ENCODE assay signal across 21 cellular contexts in the genomic region with DNA sequence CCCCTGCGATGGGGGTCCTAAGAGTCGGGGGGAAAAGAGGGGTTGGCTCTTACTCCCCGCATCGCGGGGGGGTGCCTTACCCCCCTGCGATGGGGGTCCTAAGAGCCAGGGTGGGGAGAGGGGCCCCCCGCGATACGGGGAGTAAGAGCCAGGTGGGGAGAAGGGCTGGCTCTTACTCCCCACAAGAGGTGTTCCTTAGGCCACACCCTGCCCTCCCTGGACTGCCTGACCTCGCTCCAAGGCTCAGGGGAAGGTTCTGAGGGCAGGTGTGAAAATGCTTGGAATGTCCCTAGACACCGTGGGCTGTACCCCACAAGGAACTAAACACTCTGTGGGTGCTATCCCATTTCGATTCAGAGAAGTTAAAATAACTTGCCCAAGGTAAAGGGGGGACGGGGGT. TPM values are rescaled to one million over a fixed set of nuclear protein-coding genes. Genes with fewer than 3 reads are reported as not detected.
DNase-seq lines count a peak whose midpoint lies in the region; ATAC-seq, FAIRE-seq and TF ChIP-seq lines count a peak whose summit lies in the region.
"Had no signal": no experiment of that assay in that cellular context is flagged by ENCODE, and none has a peak within 500 bp of the region (broad histone marks: within the 10 kb centered on the region; RNA-seq: fewer than 3 reads in every experiment).

No MANE protein-coding gene starts in this region.

- H3K9me1 ChIP-seq in K562 (ENCODE audit: control insufficient read depth, insufficient read depth, low read length) = no peaks in the 10 kb centered on the region

- H3K27ac Mint-ChIP-seq in GM23338 = no peak overlapping the region
- no peak overlapping the region for H3K27ac Mint-ChIP-seq in activated T-helper 1 cell treated with anti-CD3 and anti-CD28 coated beads, Interleukin-12 subunit alpha, Interleukin-12 subunit beta, Interleukin-2, Interleukin-4 antibody, amounts not matched to agents 30 ng/mL and 10 ng/mL and 1 ng/mL, durations not matched to agents 14 hours and 24 hours and 36 hours
- no peak overlapping the region for H3K27ac Mint-ChIP-seq in activated CD4-positive, alpha-beta memory T cell treated with anti-CD3 and anti-CD28 coated beads, Interleukin-2, amount 10 ng/mL, durations not matched to agents 7 days and 5 days
- H3K27ac Mint-ChIP-seq: CD4-positive, alpha-beta T cell had no signal

- H3K4me2 ChIP-seq in GM23338 (no peak overlapping the region), MM.1S (ENCODE audit: low read depth, low read length) (peak overlapping the region; percentile 45; the same call in 1 of the 2 replicates), K562 (ENCODE audit: insufficient read depth, low read length) (no peak overlapping the region), osteoblast (ENCODE audit: insufficient read depth, low read length) (no peak overlapping the region)
- H3K4me2 ChIP-seq: A549 had no signal

- no peak for ATAC-seq in GM23338
- ATAC-seq in K562 = no peak
- ATAC-seq in lower lobe of right lung = no peak

- no peaks in the 10 kb centered on the region for H3K36me3 Mint-ChIP-seq in GM23338 (ENCODE audit: low read depth)
- H3K36me3 Mint-ChIP-seq in activated T-helper 1 cell treated with anti-CD3 and anti-CD28 coated beads, Interleukin-12 subunit alpha, Interleukin-12 subunit beta, Interleukin-2, Interleukin-4 antibody, amounts not matched to agents 30 ng/mL and 10 ng/mL and 1 ng/mL, durations not matched to agents 14 hours and 24 hours and 36 hours (ENCODE audit: low read depth) = peaks cover 12% of the 10 kb centered on the region
- peaks cover 13% of the 10 kb centered on the region for H3K36me3 Mint-ChIP-seq in activated CD4-positive, alpha-beta memory T cell treated with anti-CD3 and anti-CD28 coated beads, Interleukin-2, amount 10 ng/mL, durations not matched to agents 7 days and 5 days (ENCODE audit: low read depth)

- no peaks in the 10 kb centered on the region for H3K9me3 Mint-ChIP-seq in GM23338
- no peaks in the 10 kb centered on the region for H3K9me3 Mint-ChIP-seq in activated T-helper 1 cell treated with anti-CD3 and anti-CD28 coated beads, Interleukin-12 subunit alpha, Interleukin-12 subunit beta, Interleukin-2, Interleukin-4 antibody, amounts not matched to agents 30 ng/mL and 10 ng/mL and 1 ng/mL, durations not matched to agents 14 hours and 24 hours and 36 hours
- no peaks in the 10 kb centered on the region for H3K9me3 Mint-ChIP-seq in activated CD4-positive, alpha-beta memory T cell treated with anti-CD3 and anti-CD28 coated beads, Interleukin-2, amount 10 ng/mL, durations not matched to agents 7 days and 5 days
- H3K9me3 Mint-ChIP-seq: CD4-positive, alpha-beta T cell had no signal

- intact Hi-C loops in K562 (cut with micrococcal nuclease) = no loop called here
- intact Hi-C loops in activated T-helper 1 cell treated with anti-CD3 and anti-CD28 coated beads, Interleukin-12 subunit alpha, Interleukin-12 subunit beta, Interleukin-2, Interleukin-4 antibody, amounts not matched to agents 30 ng/mL and 10 ng/mL and 1 ng/mL, durations not matched to agents 14 hours and 24 hours and 36 hours (cut with micrococcal nuclease) = loop anchor here (1.0 kb wide), 1 partner anchor 8 kb away; a partner anchor contains a TSS
- intact Hi-C loops in lower lobe of right lung (cut with DNase I) = no loop called here

- no peak overlapping the region for H3K27ac ChIP-seq in GM23338 (ENCODE audit: low read depth)
- H3K27ac ChIP-seq in MM.1S (ENCODE audit: low read length) = peak overlapping the region; percentile 96; the same call in 1 of the 2 replicates
- no peak overlapping the region for H3K27ac ChIP-seq in K562 (ENCODE audit: extremely low read depth, low read depth, low read length)
- no peak overlapping the region for H3K27ac ChIP-seq in osteoblast (ENCODE audit: low read depth, low read length)
- H3K27ac ChIP-seq in lower lobe of right lung = no peak overlapping the region
- H3K27ac ChIP-seq: BLaER1 treated with 17β-estradiol and CSF1 and Interleukin-3, amounts not matched to agents 10 nM and 100 nM had no signal

- CTCF ChIA-PET in K562 (lab: Yijun Ruan, JAX; ENCODE audit: low intra/inter-chr PET ratio) = interaction anchor here (0.9 kb wide), 1 partner anchor 261 kb away, joined by 3 read pairs; no protein-coding TSS in a partner anchor
- CTCF ChIA-PET in activated CD4-positive, alpha-beta memory T cell treated with anti-CD3 and anti-CD28 coated beads, Interleukin-2, amount 10 ng/mL, durations not matched to agents 7 days and 5 days (lab: Charles Lee) = no interaction called here

- H3K4me3 ChIP-seq in GM23338 (peak overlapping the region; percentile 73; the same call in 1 of the 2 replicates), MM.1S (ENCODE audit: low read length) (no peak overlapping the region), K562 (no peak overlapping the region), osteoblast (ENCODE audit: insufficient read depth, low read length) (no peak overlapping the region), lower lobe of right lung (no peak overlapping the region)
- H3K4me3 ChIP-seq: A549; BLaER1 treated with 17β-estradiol and CSF1 and Interleukin-3, amounts not matched to agents 10 nM and 100 nM; GM12878 had no signal

- TF ChIP-seq CTCF in GM23338 (conservative IDR thresholded peaks at IDR 0.05; ENCODE audit: low read depth in 2 of 2) = no peak
- no peak for TF ChIP-seq CTCF in MM.1S (IDR thresholded peaks at IDR 0.05; ENCODE audit: low read length)
- TF ChIP-seq CTCF in K562 (IDR thresholded peaks at IDR 0.05 in 2 of 3, conservative IDR thresholded peaks at IDR 0.05 in 1 of 3; ENCODE audit: insufficient read depth in 2 of 3, low read depth in 1 of 3, low read length in 3 of 3) = no peak
- no peak for TF ChIP-seq CTCF in osteoblast (IDR thresholded peaks at IDR 0.05; ENCODE audit: extremely low read depth, low read depth, low read length)
- TF ChIP-seq CTCF in lower lobe of right lung (IDR thresholded peaks at IDR 0.05) = no peak

- TF ChIP-seq EP300 in K562 (IDR thresholded peaks at IDR 0.05; ENCODE audit: low read length) = no peak

- no peak for DNase-seq in GM23338 (ENCODE audit: low spot score)
- DNase-seq in MM.1S = no peak
- DNase-seq in K562 (ENCODE audit: extremely low read depth in 1 of 4, low spot score in 3 of 4) = peak in 1 of 4 experiments; percentile 8
- peak; percentile 69 for DNase-seq in osteoblast (ENCODE audit: insufficient read length, low spot score, missing footprints)
- no peak for DNase-seq in activated T-helper 1 cell treated with anti-CD3 and anti-CD28 coated beads, Interleukin-12 subunit alpha, Interleukin-12 subunit beta, Interleukin-2, Interleukin-4 antibody, amounts not matched to agents 30 ng/mL and 10 ng/mL and 1 ng/mL, durations not matched to agents 14 hours and 24 hours and 36 hours (ENCODE audit: low spot score)
- no peak for DNase-seq in lower lobe of right lung
- no peak for DNase-seq in amniotic stem cell (lab: John Stamatoyannopoulos, UW)
- DNase-seq in activated CD4-positive, alpha-beta memory T cell treated with anti-CD3 and anti-CD28 coated beads, Interleukin-2, amount 10 ng/mL, durations not matched to agents 7 days and 5 days = no peak
- DNase-seq: AML-193; NCI-H1694; NCI-H2029 treated with DMSO at 0.1 percent for 48 hours; NCI-H446 treated with DMSO at 0.1 percent for 48 hours; NK-92 treated with Interleukin-12 subunit alpha and Interleukin-12 subunit beta, amount 100 ng/mL, for 24 hours had no signal

- WGBS in K562 (ENCODE audit: insufficient coverage, low coverage, missing lambda C conversion rate) = 48% methylated on average over 3 of the region's 13 CpGs

- no peak for TF ChIP-seq RAD21 in K562 (CRISPR knock-in tag; conservative IDR thresholded peaks at IDR 0.05 in 1 of 2, IDR thresholded peaks at IDR 0.05 in 1 of 2)

- FAIRE-seq in K562 (lab: Jason Lieb, UNC) = no peak
- FAIRE-seq: A549, D721Med, GM12878, H1, HepG2 had no signal

- H3K9me2 ChIP-seq in GM23338 (ENCODE audit: insufficient read depth) (no peaks in the 10 kb centered on the region), MM.1S (replicated peaks; ENCODE audit: insufficient read depth, low read length) (no peaks in the 10 kb centered on the region)

- peak overlapping the region; percentile 77; the same call in 2 of the 3 replicates for H3K4me3 Mint-ChIP-seq in GM23338
- no peak overlapping the region for H3K4me3 Mint-ChIP-seq in activated T-helper 1 cell treated with anti-CD3 and anti-CD28 coated beads, Interleukin-12 subunit alpha, Interleukin-12 subunit beta, Interleukin-2, Interleukin-4 antibody, amounts not matched to agents 30 ng/mL and 10 ng/mL and 1 ng/mL, durations not matched to agents 14 hours and 24 hours and 36 hours
- no peak overlapping the region for H3K4me3 Mint-ChIP-seq in activated CD4-positive, alpha-beta memory T cell treated with anti-CD3 and anti-CD28 coated beads, Interleukin-2, amount 10 ng/mL, durations not matched to agents 7 days and 5 days
- H3K4me3 Mint-ChIP-seq: CD4-positive, alpha-beta T cell had no signal

- BruUV-seq in K562 (replicated peaks; lab: Mats Ljungman, UMichigan) = no TSS peak

- H3K4me1 ChIP-seq in GM23338 (ENCODE audit: insufficient read depth) (peaks cover 4% of the 10 kb centered on the region; the same call in 1 of the 2 replicates), MM.1S (ENCODE audit: low read length) (peaks cover 45% of the 10 kb centered on the region), K562 (replicated peaks in 1 of 2; ENCODE audit: control insufficient read depth in 2 of 2, insufficient read depth in 2 of 2, low read length in 2 of 2) (peaks cover 8 to 35% of the 10 kb centered on the region in 2 experiments; a peak in 4 of 5 replicates), osteoblast (ENCODE audit: insufficient read depth, low read length) (no peaks in the 10 kb centered on the region), lower lobe of right lung (peaks cover 16% of the 10 kb centered on the region)

- peaks cover 12% of the 10 kb centered on the region; the same call in 2 of the 3 replicates for H3K4me1 Mint-ChIP-seq in GM23338
- H3K4me1 Mint-ChIP-seq in activated T-helper 1 cell treated with anti-CD3 and anti-CD28 coated beads, Interleukin-12 subunit alpha, Interleukin-12 subunit beta, Interleukin-2, Interleukin-4 antibody, amounts not matched to agents 30 ng/mL and 10 ng/mL and 1 ng/mL, durations not matched to agents 14 hours and 24 hours and 36 hours (ENCODE audit: low read depth) = peaks cover 24% of the 10 kb centered on the region
- peaks cover 32% of the 10 kb centered on the region for H3K4me1 Mint-ChIP-seq in activated CD4-positive, alpha-beta memory T cell treated with anti-CD3 and anti-CD28 coated beads, Interleukin-2, amount 10 ng/mL, durations not matched to agents 7 days and 5 days

- H3K9me3 ChIP-seq in MM.1S (replicated peaks; ENCODE audit: insufficient read depth, low read length) (no peaks in the 10 kb centered on the region), K562 (replicated peaks; ENCODE audit: control insufficient read depth, insufficient read depth, low read depth, low read length) (no peaks in the 10 kb centered on the region), osteoblast (ENCODE audit: low read depth, low read length) (no peaks in the 10 kb centered on the region), lower lobe of right lung (no peaks in the 10 kb centered on the region)
- H3K9me3 ChIP-seq: A549; BLaER1 treated with 17β-estradiol and CSF1 and Interleukin-3, amounts not matched to agents 10 nM and 100 nM; MG63 had no signal

- no peak overlapping the region for H3K9ac ChIP-seq in MM.1S (ENCODE audit: low read length)
- no peak overlapping the region for H3K9ac ChIP-seq in K562 (ENCODE audit: insufficient read depth in 1 of 2, low read depth in 2 of 2, low read length in 2 of 2)

- POLR2A ChIA-PET in K562 (lab: Yijun Ruan, JAX) = interaction anchor here (1.0 to 1.2 kb wide), 2 partner anchors 13 to 215 kb away, joined by 3 to 6 read pairs; no protein-coding TSS in a partner anchor
- POLR2A ChIA-PET in activated CD4-positive, alpha-beta memory T cell treated with anti-CD3 and anti-CD28 coated beads, Interleukin-2, amount 10 ng/mL, durations not matched to agents 7 days and 5 days (lab: Charles Lee) = no interaction called here

- H3K36me3 ChIP-seq in GM23338 (ENCODE audit: insufficient read depth) (no peaks in the 10 kb centered on the region), MM.1S (replicated peaks; ENCODE audit: insufficient read depth, low read length) (no peaks in the 10 kb centered on the region; the same call in 1 of the 2 replicates), K562 (ENCODE audit: control insufficient read depth, insufficient read depth, low read length) (no peaks in the 10 kb centered on the region), osteoblast (ENCODE audit: insufficient read depth, low read length) (no peaks in the 10 kb centered on the region), lower lobe of right lung (peaks cover 6% of the 10 kb centered on the region)
- H3K36me3 ChIP-seq: MG63 had no signal

- H3K27me3 Mint-ChIP-seq in GM23338 (ENCODE audit: insufficient read depth, low read depth, poor library complexity) = peaks cover 16% of the 10 kb centered on the region
- no peaks in the 10 kb centered on the region for H3K27me3 Mint-ChIP-seq in activated T-helper 1 cell treated with anti-CD3 and anti-CD28 coated beads, Interleukin-12 subunit alpha, Interleukin-12 subunit beta, Interleukin-2, Interleukin-4 antibody, amounts not matched to agents 30 ng/mL and 10 ng/mL and 1 ng/mL, durations not matched to agents 14 hours and 24 hours and 36 hours (ENCODE audit: insufficient read depth)
- no peaks in the 10 kb centered on the region for H3K27me3 Mint-ChIP-seq in activated CD4-positive, alpha-beta memory T cell treated with anti-CD3 and anti-CD28 coated beads, Interleukin-2, amount 10 ng/mL, durations not matched to agents 7 days and 5 days
- H3K27me3 Mint-ChIP-seq: CD4-positive, alpha-beta T cell had no signal

- H4K20me1 ChIP-seq in GM23338 (replicated peaks; ENCODE audit: insufficient read depth) (no peaks in the 10 kb centered on the region), MM.1S (ENCODE audit: insufficient read depth, low read length) (no peaks in the 10 kb centered on the region), K562 (replicated peaks; ENCODE audit: control insufficient read depth, insufficient read depth, low read length) (no peaks in the 10 kb centered on the region), osteoblast (ENCODE audit: insufficient read depth, low read length) (no peaks in the 10 kb centered on the region)

- TF ChIP-seq POLR2A in K562 (conservative IDR thresholded peaks at IDR 0.05) = no peak

- H3K79me2 ChIP-seq in GM23338 (replicated peaks; ENCODE audit: insufficient read depth) (no peaks in the 10 kb centered on the region), MM.1S (ENCODE audit: low read length) (peaks cover 46% of the 10 kb centered on the region), K562 (ENCODE audit: control insufficient read depth, insufficient read depth, low read length) (no peaks in the 10 kb centered on the region), osteoblast (ENCODE audit: insufficient read depth, low read length) (no peaks in the 10 kb centered on the region)

- in situ Hi-C loops in K562 (cut with MboI) = no loop called here

- no peak overlapping the region; the same call in 1 of the 2 replicates for H2AFZ ChIP-seq in GM23338
- H2AFZ ChIP-seq in MM.1S (ENCODE audit: low read length) = no peak overlapping the region
- 0 out of 2 replicates have a peak overlapping the region, but pooled peaks have one; percentile 97 for H2AFZ ChIP-seq in K562 (ENCODE audit: low read depth, low read length)
- H2AFZ ChIP-seq in osteoblast (ENCODE audit: low read length) = no peak overlapping the region

- H3F3A ChIP-seq in GM23338 (replicated peaks; ENCODE audit: low read depth) = no peaks in the 10 kb centered on the region; the same call in 1 of the 2 replicates
- H3F3A ChIP-seq in MM.1S (ENCODE audit: insufficient read depth, low read length) = peaks cover 43% of the 10 kb centered on the region

- no peaks in the 10 kb centered on the region for H3K27me3 ChIP-seq in GM23338 (ENCODE audit: insufficient read depth)
- no peaks in the 10 kb centered on the region for H3K27me3 ChIP-seq in MM.1S (replicated peaks; ENCODE audit: insufficient read depth, low read length)
- no peaks in the 10 kb centered on the region; a peak in 1 of 5 replicates for H3K27me3 ChIP-seq in K562 (ENCODE audit: control insufficient read depth in 2 of 2, insufficient read depth in 2 of 2, low read length in 2 of 2)
- H3K27me3 ChIP-seq in osteoblast (ENCODE audit: insufficient read depth, low read length) = no peaks in the 10 kb centered on the region
- no peaks in the 10 kb centered on the region for H3K27me3 ChIP-seq in lower lobe of right lung (ENCODE audit: low read depth)
- H3K27me3 ChIP-seq: BLaER1 treated with 17β-estradiol and CSF1 and Interleukin-3, amounts not matched to agents 10 nM and 100 nM; MG63 had no signal

RNA-seq across cellular contexts. Expression of a gene that starts 7.8 kb away (rescaled TPM):
- total RNA-seq in GM23338 (2014; rRNA removed; shearing (Covaris generic)) = 28.0 and 34.4 TPM in 2 replicates
- 15.7 and 16.2 TPM in 2 replicates for polyA plus RNA-seq in GM23338 (2016; fragmentation: Nextera tagmentation; extraction: Ambion mirVana)
- 14.0 and 42.4 TPM in 2 replicates for total RNA-seq in K562 (2011; cell fraction: chromatin; rRNA removed; ENCODE audit: low replicate concordance)
- total RNA-seq in K562 (2011; cell fraction: nucleolus; rRNA removed) = 38.0 and 40.8 TPM in 2 replicates
- 17.3 and 24.9 TPM in 2 replicates for total RNA-seq in K562 (2011; cell fraction: nucleoplasm; rRNA removed)
- 10.1 and 12.2 TPM in 2 replicates for total RNA-seq in K562 (2014; rRNA removed)
- 3.7 and 4.3 TPM in 2 replicates for total RNA-seq in K562 (2014; rRNA removed; fragmentation: Illumina TruSeq; extraction: Trizol)
- total RNA-seq in K562 (2015; rRNA removed; fragmentation: Illumina TruSeq; extraction: Trizol) = 2.3 and 3.3 TPM in 2 replicates
- total RNA-seq in K562 (2021) = 13.6 and 14.1 TPM in 2 replicates
- polyA plus RNA-seq in K562 (2011; rRNA removed) = 8.6 and 10.0 TPM in 2 replicates
- 11.3 and 17.7 TPM in 2 replicates for polyA plus RNA-seq in K562 (2011; cell fraction: cytosol; rRNA removed)
- 30.9 and 40.1 TPM in 2 replicates for polyA plus RNA-seq in K562 (2011; cell fraction: nucleus; rRNA removed)
- polyA plus RNA-seq in K562 (2012) = 6.5 and 9.5 TPM in 2 replicates
- 5.1 and 6.5 TPM in 2 replicates for polyA plus RNA-seq in K562 (2014; fragmentation: Illumina TruSeq; extraction: Trizol)
- under 1 TPM; 0.10 to 0.17 TPM for polyA plus RNA-seq in K562 (2014; fragmentation: Nextera tagmentation; extraction: Ambion mirVana)
- polyA plus RNA-seq in K562 (2014; rRNA removed) = 7.3 and 11.6 TPM in 2 replicates
- polyA minus RNA-seq in K562 (2011; rRNA and poly(A)+ RNA removed) = 5.2 and 8.3 TPM in 2 replicates
- polyA minus RNA-seq in K562 (2011; cell fraction: cytosol; rRNA and poly(A)+ RNA removed) = 9.3 and 11.6 TPM in 2 replicates
- polyA minus RNA-seq in K562 (2011; cell fraction: nucleus; rRNA and poly(A)+ RNA removed) = 12.3 and 12.5 TPM in 2 replicates
- 36.5 and 39.8 TPM in 2 replicates for total RNA-seq in osteoblast
- total RNA-seq in activated T-helper 1 cell treated with anti-CD3 and anti-CD28 coated beads, Interleukin-12 subunit alpha, Interleukin-12 subunit beta, Interleukin-2, Interleukin-4 antibody, amounts not matched to agents 30 ng/mL and 10 ng/mL and 1 ng/mL, durations not matched to agents 14 hours and 24 hours and 36 hours = 13.9 and 14.8 TPM in 2 replicates
- total RNA-seq in lower lobe of right lung = 121 TPM
- total RNA-seq in activated CD4-positive, alpha-beta memory T cell treated with anti-CD3 and anti-CD28 coated beads, Interleukin-2, amount 10 ng/mL, durations not matched to agents 7 days and 5 days = 10 to 100 TPM; 41.7 to 42.0 TPM

RNA-seq across cellular contexts. Expression of a gene that starts 14.1 kb away (rescaled TPM):
- total RNA-seq in GM23338 (2014; rRNA removed; shearing (Covaris generic)) = not detected in 2 replicates
- polyA plus RNA-seq in GM23338 (2016; fragmentation: Nextera tagmentation; extraction: Ambion mirVana) = 0.17 and 0.52 TPM in 2 replicates
- total RNA-seq in K562 (2011; cell fraction: chromatin; rRNA removed; ENCODE audit: low replicate concordance) = 0.14 and 0.70 TPM in 2 replicates
- 0.13 and 0.17 TPM in 2 replicates for total RNA-seq in K562 (2011; cell fraction: nucleolus; rRNA removed)
- total RNA-seq in K562 (2011; cell fraction: nucleoplasm; rRNA removed) = 0.07 and 0.15 TPM in 2 replicates
- total RNA-seq in K562 (2014; rRNA removed) = 0.37 TPM in 1 of 2 replicates, not detected in the other
- total RNA-seq in K562 (2014; rRNA removed; fragmentation: Illumina TruSeq; extraction: Trizol) = 0.04 TPM in 1 of 2 replicates, not detected in the other
- total RNA-seq in K562 (2015; rRNA removed; fragmentation: Illumina TruSeq; extraction: Trizol) = 0.07 and 0.08 TPM in 2 replicates
- 0.13 and 0.35 TPM in 2 replicates for total RNA-seq in K562 (2021)
- polyA plus RNA-seq in K562 (2011; rRNA removed) = 0.10 and 0.19 TPM in 2 replicates
- polyA plus RNA-seq in K562 (2011; cell fraction: cytosol; rRNA removed) = 0.18 and 0.36 TPM in 2 replicates
- 0.21 and 0.30 TPM in 2 replicates for polyA plus RNA-seq in K562 (2011; cell fraction: nucleus; rRNA removed)
- polyA plus RNA-seq in K562 (2012) = 0.42 and 1.4 TPM in 2 replicates
- 0.06 and 0.15 TPM in 2 replicates for polyA plus RNA-seq in K562 (2014; fragmentation: Illumina TruSeq; extraction: Trizol)
- under 1 TPM in 1 of 2 experiments, not detected in 1; 0.01 TPM for polyA plus RNA-seq in K562 (2014; fragmentation: Nextera tagmentation; extraction: Ambion mirVana)
- polyA plus RNA-seq in K562 (2014; rRNA removed) = 0.21 and 0.43 TPM in 2 replicates
- polyA minus RNA-seq in K562 (2011; rRNA and poly(A)+ RNA removed) = 0.03 TPM in 1 of 2 replicates, not detected in the other
- polyA minus RNA-seq in K562 (2011; cell fraction: cytosol; rRNA and poly(A)+ RNA removed) = 1.5 TPM in 1 of 2 replicates, not detected in the other
- 0.11 and 0.54 TPM in 2 replicates for polyA minus RNA-seq in K562 (2011; cell fraction: nucleus; rRNA and poly(A)+ RNA removed)
- 59.5 and 63.0 TPM in 2 replicates for total RNA-seq in osteoblast
- total RNA-seq in activated T-helper 1 cell treated with anti-CD3 and anti-CD28 coated beads, Interleukin-12 subunit alpha, Interleukin-12 subunit beta, Interleukin-2, Interleukin-4 antibody, amounts not matched to agents 30 ng/mL and 10 ng/mL and 1 ng/mL, durations not matched to agents 14 hours and 24 hours and 36 hours = not detected in 2 replicates
- total RNA-seq in lower lobe of right lung = 104 TPM
- total RNA-seq in activated CD4-positive, alpha-beta memory T cell treated with anti-CD3 and anti-CD28 coated beads, Interleukin-2, amount 10 ng/mL, durations not matched to agents 7 days and 5 days = not detected

RNA-seq across cellular contexts. Expression of a gene that starts 34.4 kb away (rescaled TPM):
- 157 and 175 TPM in 2 replicates for total RNA-seq in GM23338 (2014; rRNA removed; shearing (Covaris generic))
- 304 and 308 TPM in 2 replicates for polyA plus RNA-seq in GM23338 (2016; fragmentation: Nextera tagmentation; extraction: Ambion mirVana)
- total RNA-seq in K562 (2011; cell fraction: chromatin; rRNA removed; ENCODE audit: low replicate concordance) = 41.2 and 158 TPM in 2 replicates
- 168 and 170 TPM in 2 replicates for total RNA-seq in K562 (2011; cell fraction: nucleolus; rRNA removed)
- 99.4 and 102 TPM in 2 replicates for total RNA-seq in K562 (2011; cell fraction: nucleoplasm; rRNA removed)
- 351 and 419 TPM in 2 replicates for total RNA-seq in K562 (2014; rRNA removed)
- total RNA-seq in K562 (2014; rRNA removed; fragmentation: Illumina TruSeq; extraction: Trizol) = 60.0 and 91.3 TPM in 2 replicates
- total RNA-seq in K562 (2015; rRNA removed; fragmentation: Illumina TruSeq; extraction: Trizol) = 146 and 150 TPM in 2 replicates
- total RNA-seq in K562 (2021) = 271 and 294 TPM in 2 replicates
- polyA plus RNA-seq in K562 (2011; rRNA removed) = 67.2 and 68.7 TPM in 2 replicates
- 181 and 505 TPM in 2 replicates for polyA plus RNA-seq in K562 (2011; cell fraction: cytosol; rRNA removed)
- 116 and 178 TPM in 2 replicates for polyA plus RNA-seq in K562 (2011; cell fraction: nucleus; rRNA removed)
- 247 and 317 TPM in 2 replicates for polyA plus RNA-seq in K562 (2012)
- 101 and 156 TPM in 2 replicates for polyA plus RNA-seq in K562 (2014; fragmentation: Illumina TruSeq; extraction: Trizol)
- 10 to 100 TPM; 36.5 to 65.1 TPM for polyA plus RNA-seq in K562 (2014; fragmentation: Nextera tagmentation; extraction: Ambion mirVana)
- 241 and 257 TPM in 2 replicates for polyA plus RNA-seq in K562 (2014; rRNA removed)
- polyA minus RNA-seq in K562 (2011; rRNA and poly(A)+ RNA removed) = 28.2 and 47.3 TPM in 2 replicates
- polyA minus RNA-seq in K562 (2011; cell fraction: cytosol; rRNA and poly(A)+ RNA removed) = 128 and 135 TPM in 2 replicates
- 55.5 and 65.1 TPM in 2 replicates for polyA minus RNA-seq in K562 (2011; cell fraction: nucleus; rRNA and poly(A)+ RNA removed)
- total RNA-seq in osteoblast = 60.7 and 73.1 TPM in 2 replicates
- 137 and 144 TPM in 2 replicates for total RNA-seq in activated T-helper 1 cell treated with anti-CD3 and anti-CD28 coated beads, Interleukin-12 subunit alpha, Interleukin-12 subunit beta, Interleukin-2, Interleukin-4 antibody, amounts not matched to agents 30 ng/mL and 10 ng/mL and 1 ng/mL, durations not matched to agents 14 hours and 24 hours and 36 hours
- total RNA-seq in lower lobe of right lung = 95.5 TPM
- 100 to 1,000 TPM; 112 to 128 TPM for total RNA-seq in activated CD4-positive, alpha-beta memory T cell treated with anti-CD3 and anti-CD28 coated beads, Interleukin-2, amount 10 ng/mL, durations not matched to agents 7 days and 5 days

RNA-seq across cellular contexts. Expression of a gene that starts 42.8 kb away (rescaled TPM):
- 31.2 and 40.4 TPM in 2 replicates for total RNA-seq in GM23338 (2014; rRNA removed; shearing (Covaris generic))
- polyA plus RNA-seq in GM23338 (2016; fragmentation: Nextera tagmentation; extraction: Ambion mirVana) (18.5 and 20.4 TPM in 2 replicates), K562 (2011; rRNA removed) (31.1 and 72.7 TPM in 2 replicates), K562 (2014; fragmentation: Illumina TruSeq; extraction: Trizol) (13.1 and 33.3 TPM in 2 replicates), K562 (2014; fragmentation: Nextera tagmentation; extraction: Ambion mirVana) (1 to 10 TPM in 1 of 2 experiments, under 1 TPM in 1; 0.49 to 1.9 TPM), K562 (2014; rRNA removed) (113 and 143 TPM in 2 replicates)
- total RNA-seq in K562 (2011; cell fraction: chromatin; rRNA removed; ENCODE audit: low replicate concordance) = 106 and 531 TPM in 2 replicates
- total RNA-seq in K562 (2011; cell fraction: nucleolus; rRNA removed) = 492 and 517 TPM in 2 replicates
- 190 and 232 TPM in 2 replicates for total RNA-seq in K562 (2011; cell fraction: nucleoplasm; rRNA removed)
- total RNA-seq in K562 (2014; rRNA removed) (78.0 and 82.8 TPM in 2 replicates), K562 (2014; rRNA removed; fragmentation: Illumina TruSeq; extraction: Trizol) (2.5 and 5.5 TPM in 2 replicates), K562 (2015; rRNA removed; fragmentation: Illumina TruSeq; extraction: Trizol) (24.4 and 28.7 TPM in 2 replicates), K562 (2021) (96.4 and 108 TPM in 2 replicates), osteoblast (85.4 and 87.5 TPM in 2 replicates), lower lobe of right lung (276 TPM)
- polyA plus RNA-seq in K562 (2011; cell fraction: cytosol; rRNA removed) = 56.1 and 92.6 TPM in 2 replicates
- 923 and 1,215 TPM in 2 replicates for polyA plus RNA-seq in K562 (2011; cell fraction: nucleus; rRNA removed)
- polyA plus RNA-seq in K562 (2012) = 55.4 and 115 TPM in 2 replicates
- 9.7 and 11.0 TPM in 2 replicates for polyA minus RNA-seq in K562 (2011; rRNA and poly(A)+ RNA removed)
- polyA minus RNA-seq in K562 (2011; cell fraction: cytosol; rRNA and poly(A)+ RNA removed) = 28.2 and 33.0 TPM in 2 replicates
- polyA minus RNA-seq in K562 (2011; cell fraction: nucleus; rRNA and poly(A)+ RNA removed) = 139 and 154 TPM in 2 replicates
- total RNA-seq in activated T-helper 1 cell treated with anti-CD3 and anti-CD28 coated beads, Interleukin-12 subunit alpha, Interleukin-12 subunit beta, Interleukin-2, Interleukin-4 antibody, amounts not matched to agents 30 ng/mL and 10 ng/mL and 1 ng/mL, durations not matched to agents 14 hours and 24 hours and 36 hours = 142 and 152 TPM in 2 replicates
- total RNA-seq in activated CD4-positive, alpha-beta memory T cell treated with anti-CD3 and anti-CD28 coated beads, Interleukin-2, amount 10 ng/mL, durations not matched to agents 7 days and 5 days = 100 to 1,000 TPM; 295 TPM

Comparison
In these comparisons a context has a peak if more than half of its experiments do, and no peak if none do; other contexts are left out.
1. RNA of a gene that starts 14.1 kb away (total RNA-seq): 104 TPM in lower lobe of right lung (single experiment) and 59.5 to 63.0 TPM in osteoblast; 0.04 to 0.70 TPM in K562, not detected in GM23338, not detected in activated T-helper 1 cell treated with anti-CD3 and anti-CD28 coated beads, Interleukin-12 subunit alpha, Interleukin-12 subunit beta, Interleukin-2, Interleukin-4 antibody, amounts not matched to agents 30 ng/mL and 10 ng/mL and 1 ng/mL, durations not matched to agents 14 hours and 24 hours and 36 hours and not detected in activated CD4-positive, alpha-beta memory T cell treated with anti-CD3 and anti-CD28 coated beads, Interleukin-2, amount 10 ng/mL, durations not matched to agents 7 days and 5 days; every median in the first group is over 10 times any median in the second.